In genomic region chr9:33289501-33289900, GRCh38 we compare ENCODE assay signal across 8 cellular contexts. TPM values are rescaled to one million over a fixed set of nuclear protein-coding genes. Genes with fewer than 3 reads are reported as not detected.
DNase-seq lines count a peak whose midpoint lies in the region; ATAC-seq and TF ChIP-seq lines count a peak whose summit lies in the region.

No MANE protein-coding gene starts in this region.

- H3K27me3 Mint-ChIP-seq in activated naive CD8-positive, alpha-beta T cell treated with anti-CD3 and anti-CD28 coated beads for 36 hours: no peaks in the 10 kb centered on the region

- peaks cover 47% of the 10 kb centered on the region for H3K4me1 Mint-ChIP-seq in activated naive CD8-positive, alpha-beta T cell treated with anti-CD3 and anti-CD28 coated beads for 36 hours

- no peak for TF ChIP-seq CTCF in LNCaP clone FGC (IDR thresholded peaks at IDR 0.05; ENCODE audit: control insufficient read depth, extremely low read depth, insufficient read depth)

- peaks cover 31% of the 10 kb centered on the region for H3K36me3 Mint-ChIP-seq in activated naive CD8-positive, alpha-beta T cell treated with anti-CD3 and anti-CD28 coated beads for 36 hours

- no peaks in the 10 kb centered on the region for H3K9me3 Mint-ChIP-seq in activated naive CD8-positive, alpha-beta T cell treated with anti-CD3 and anti-CD28 coated beads for 36 hours

- DNase-seq in Ammon's horn (ENCODE audit: low spot score): peak; percentile 18
- no peak for DNase-seq in LNCaP clone FGC (ENCODE audit: low read depth)
- DNase-seq in activated naive CD8-positive, alpha-beta T cell treated with anti-CD3 and anti-CD28 coated beads for 36 hours: peak; percentile 40
- peak; percentile 43 to 46 for DNase-seq in stimulated activated CD4-positive, alpha-beta T cell treated with anti-CD3 and anti-CD28 coated beads, Interleukin-2, amount 100 ng/mL, for 24 hours
- no peak for DNase-seq in HPDE6-E6E7 (ENCODE audit: extremely low spot score)

- no peaks in the 10 kb centered on the region for H3K9me3 ChIP-seq in iPS-18c (ENCODE audit: control insufficient read depth, insufficient read depth, low read length)

- H3K27ac Mint-ChIP-seq in activated naive CD8-positive, alpha-beta T cell treated with anti-CD3 and anti-CD28 coated beads for 36 hours: peak overlapping the region; percentile 100

- peak overlapping the region; percentile 98 for H3K4me3 Mint-ChIP-seq in activated naive CD8-positive, alpha-beta T cell treated with anti-CD3 and anti-CD28 coated beads for 36 hours

- H3K4me3 ChIP-seq in LNCaP clone FGC (ENCODE audit: low read depth, low read length) (peak overlapping the region; percentile 95), iPS-18c (ENCODE audit: insufficient read depth, low read depth, low read length) (peak overlapping the region; percentile 40)

- no peak for ATAC-seq in HG02938 (IDR thresholded peaks at IDR 0.05; ENCODE audit: unreplicated experiment)
- no peak for ATAC-seq in GM21529 (IDR thresholded peaks at IDR 0.05; ENCODE audit: unreplicated experiment)

RNA-seq across cellular contexts. Expression of gene NFX1, which starts 0.8 kb away (rescaled TPM):
- total RNA-seq in activated naive CD8-positive, alpha-beta T cell treated with anti-CD3 and anti-CD28 coated beads for 36 hours: 10 to 100 TPM; 38.9 to 40.8 TPM

RNA-seq across cellular contexts. Expression of gene CHMP5, which starts 24.7 kb away (rescaled TPM):
- total RNA-seq in activated naive CD8-positive, alpha-beta T cell treated with anti-CD3 and anti-CD28 coated beads for 36 hours: 10 to 100 TPM; 73.9 to 75.4 TPM

RNA-seq across cellular contexts. Expression of gene BAG1, which starts 25.0 kb away (rescaled TPM):
- total RNA-seq in activated naive CD8-positive, alpha-beta T cell treated with anti-CD3 and anti-CD28 coated beads for 36 hours: 10 to 100 TPM; 87.2 to 90.9 TPM

RNA-seq across cellular contexts. Expression of gene SPINK4, which starts 49.5 kb away (rescaled TPM):
- total RNA-seq in activated naive CD8-positive, alpha-beta T cell treated with anti-CD3 and anti-CD28 coated beads for 36 hours: not detected

Comparison
In these comparisons a context has a peak if more than half of its experiments do, and no peak if none do; other contexts are left out.
1. DNase-seq: peak in Ammon's horn (single experiment), activated naive CD8-positive, alpha-beta T cell treated with anti-CD3 and anti-CD28 coated beads for 36 hours (single experiment) and stimulated activated CD4-positive, alpha-beta T cell treated with anti-CD3 and anti-CD28 coated beads, Interleukin-2, amount 100 ng/mL, for 24 hours (2 of 2); none in LNCaP clone FGC (single experiment) and HPDE6-E6E7 (single experiment).